Comparison of ENCODE assay signal across 11 cellular contexts in genomic region chr2:32632089-32632488, GRCh38.
DNase-seq lines count a peak whose midpoint lies in the region; ATAC-seq and TF ChIP-seq lines count a peak whose summit lies in the region.
"Had no signal": no experiment of that assay in that cellular context is flagged by ENCODE, and none has a peak within 500 bp of the region (broad histone marks: within the 10 kb centered on the region; RNA-seq: fewer than 3 reads in every experiment).

No MANE protein-coding gene starts in this region.

- no peak for TF ChIP-seq CTCF in RWPE1 (conservative IDR thresholded peaks at IDR 0.05; ENCODE audit: low read depth)

- POLR2A ChIA-PET in RWPE1 (lab: Yijun Ruan, JAX; ENCODE audit: low non-redundant PET): no interaction called here

- H3K27ac ChIP-seq in RWPE1: no peak overlapping the region

- CTCF ChIA-PET in RWPE1 (lab: Yijun Ruan, JAX): interaction anchor here (0.7 kb wide), 1 partner anchor 166 kb away, joined by 4 read pairs; no protein-coding TSS in a partner anchor

- ATAC-seq in GM18868 (IDR thresholded peaks at IDR 0.05; ENCODE audit: unreplicated experiment): no peak
- no peak for ATAC-seq in GM18858 (IDR thresholded peaks at IDR 0.05; ENCODE audit: unreplicated experiment)
- ATAC-seq: natural killer cell treated with Interleukin-12 subunit alpha and Interleukin-12 subunit beta and Interleukin-15 and Interleukin-18, amount 100 ng/mL, for 72 hours had no signal

- DNase-seq in activated T-cell treated with anti-CD3 and anti-CD28 coated beads for 48 hours (ENCODE audit: low read depth) (peak; percentile 35), activated T-cell treated with anti-CD3 and anti-CD28 coated beads for 4 hours (no peak), RWPE1 (ENCODE audit: low spot score) (peak; percentile 21), fibroblast of gingiva (ENCODE audit: low read depth) (peak; percentile 13), NCI-H69 (lab: John Stamatoyannopoulos, UW) (no peak)
- DNase-seq in stimulated activated CD4-positive, alpha-beta T cell treated with anti-CD3 and anti-CD28 coated beads, TNF-alpha, amount 100 ng/mL, for 48 hours (ENCODE audit: low read depth in 3 of 3): peak in 2 of 3 donors; percentile 4 to 41
- DNase-seq: effector CD4-positive, alpha-beta T cell; NCI-H2171 treated with DMSO at 0.1 percent for 48 hours had no signal

Comparison
In these comparisons a context has a peak if more than half of its experiments do, and no peak if none do; other contexts are left out.
1. DNase-seq: peak in activated T-cell treated with anti-CD3 and anti-CD28 coated beads for 48 hours (single experiment), RWPE1 (single experiment), fibroblast of gingiva (single experiment) and stimulated activated CD4-positive, alpha-beta T cell treated with anti-CD3 and anti-CD28 coated beads, TNF-alpha, amount 100 ng/mL, for 48 hours (2 of 3); none in activated T-cell treated with anti-CD3 and anti-CD28 coated beads for 4 hours (single experiment) and NCI-H69 (single experiment).